In genomic region chr11:31804439-31805036, GRCh38 we compare ENCODE assay signal across 8 cellular contexts. TPM values are rescaled to one million over a fixed set of nuclear protein-coding genes. Genes with fewer than 3 reads are reported as not detected.
DNase-seq lines count a peak whose midpoint lies in the region; ATAC-seq and TF ChIP-seq lines count a peak whose summit lies in the region.

No MANE protein-coding gene starts in this region.

- no peak for DNase-seq in CD4-positive, alpha-beta memory T cell
- DNase-seq in H9 (peak; percentile 41), chondrocyte (ENCODE audit: low spot score) (no peak), nephron progenitor cell (peak; percentile 35), globus pallidus (ENCODE audit: low spot score) (no peak), DMS 273 (lab: John Stamatoyannopoulos, UW; ENCODE audit: unreplicated experiment) (no peak), COLO668 (lab: John Stamatoyannopoulos, UW; ENCODE audit: unreplicated experiment) (no peak)

- peak overlapping the region; percentile 54 to 78 (median 72) for H3K4me3 Mint-ChIP-seq in CD4-positive, alpha-beta memory T cell
- H3K4me3 Mint-ChIP-seq in H9 = peak overlapping the region; percentile 49 to 71
- H3K4me3 Mint-ChIP-seq in chondrocyte (ENCODE audit: unreplicated experiment) = peak overlapping the region; percentile 18
- peak overlapping the region; percentile 36 for H3K4me3 Mint-ChIP-seq in nephron progenitor cell

- no peaks in the 10 kb centered on the region for H3K36me3 ChIP-seq in CD4-positive, alpha-beta memory T cell (ENCODE audit: insufficient read depth, low read length)

- no peak overlapping the region for H3K14ac ChIP-seq in H9 (ENCODE audit: insufficient read depth, low read length)

- POLR2A ChIA-PET in CD4-positive, alpha-beta memory T cell (lab: Charles Lee; ENCODE audit: partially characterized antibody) = no interaction called here

- no peak overlapping the region for H3K4me3 ChIP-seq in CD4-positive, alpha-beta memory T cell (ENCODE audit: low read length in 2 of 2)

- peaks cover 13% of the 10 kb centered on the region for H3K23me2 ChIP-seq in H9 (ENCODE audit: insufficient read length, low read depth, low read length, poor library complexity, severe bottlenecking)

- intact Hi-C loops in CD4-positive, alpha-beta memory T cell (cut with micrococcal nuclease) = no loop called here

- peaks cover 3 to 53% (median 43%) of the 10 kb centered on the region in 8 donors for H3K9me3 Mint-ChIP-seq in CD4-positive, alpha-beta memory T cell
- peaks cover 3 to 6% of the 10 kb centered on the region in 2 experiments; a peak in 3 of 5 replicates for H3K9me3 Mint-ChIP-seq in H9
- no peaks in the 10 kb centered on the region for H3K9me3 Mint-ChIP-seq in chondrocyte (ENCODE audit: low read depth)
- no peaks in the 10 kb centered on the region for H3K9me3 Mint-ChIP-seq in nephron progenitor cell

- H2AFZ ChIP-seq in H9 (ENCODE audit: low read length) = no peak overlapping the region

- H2AK5ac ChIP-seq in H9 (ENCODE audit: insufficient read length, low read length) = no peak overlapping the region

- H3K4ac ChIP-seq in H9 (ENCODE audit: low read depth, low read length) = no peak overlapping the region

- H4K91ac ChIP-seq in H9 (ENCODE audit: insufficient read length, low read depth, low read length) = no peak overlapping the region

- H2BK20ac ChIP-seq in H9 (ENCODE audit: low read depth, low read length, poor library complexity, severe bottlenecking) = no peak overlapping the region

- H3K27ac ChIP-seq in CD4-positive, alpha-beta memory T cell (ENCODE audit: low read depth, low read length) = no peak overlapping the region
- no peak overlapping the region for H3K27ac ChIP-seq in H9 (ENCODE audit: insufficient read length, low read depth, low read length)

- no peaks in the 10 kb centered on the region for H4K20me1 ChIP-seq in H9 (ENCODE audit: control insufficient read depth, insufficient read depth, insufficient read length)

- H3T11ph ChIP-seq in H9 (ENCODE audit: low read length) = no peak overlapping the region

- peak overlapping the region; percentile 55 for H3K4me2 ChIP-seq in H9 (ENCODE audit: insufficient read depth, insufficient read length, low read length)

- peaks cover 88% of the 10 kb centered on the region for H3K27me3 ChIP-seq in CD4-positive, alpha-beta memory T cell (ENCODE audit: insufficient read depth, low read length)
- H3K27me3 ChIP-seq in H9 (ENCODE audit: insufficient read depth, low read length) = peaks cover 93% of the 10 kb centered on the region

- H3K9me3 ChIP-seq in CD4-positive, alpha-beta memory T cell (ENCODE audit: control insufficient read depth in 1 of 2, low read length in 2 of 2) = peaks cover 0 to 3% of the 10 kb centered on the region in 2 donors
- H3K9me3 ChIP-seq in H9 (ENCODE audit: control insufficient read depth, low read depth, low read length) = no peaks in the 10 kb centered on the region

- no peak overlapping the region for H2BK15ac ChIP-seq in H9 (ENCODE audit: low read depth, low read length)

- no peak overlapping the region for H3K23ac ChIP-seq in H9 (ENCODE audit: insufficient read length, low read depth, low read length)

- no peak for ATAC-seq in GM21786 (IDR thresholded peaks at IDR 0.05; ENCODE audit: unreplicated experiment)

- peaks cover 5 to 6% of the 10 kb centered on the region in 2 donors for H3K36me3 Mint-ChIP-seq in CD4-positive, alpha-beta memory T cell
- H3K36me3 Mint-ChIP-seq in H9 (ENCODE audit: insufficient read depth in 1 of 3, low read depth in 3 of 3) (no peaks in the 10 kb centered on the region), chondrocyte (ENCODE audit: low read depth) (peaks cover 2% of the 10 kb centered on the region), nephron progenitor cell (ENCODE audit: low read depth) (no peaks in the 10 kb centered on the region)

- no peak overlapping the region for H3K9ac ChIP-seq in H9 (ENCODE audit: extremely low read depth, insufficient read length, low read length)

- no peak overlapping the region for H3K18ac ChIP-seq in H9 (ENCODE audit: insufficient read length, low read depth, low read length)

- peaks cover 24 to 71% (median 38%) of the 10 kb centered on the region in 4 donors for H3K4me1 Mint-ChIP-seq in CD4-positive, alpha-beta memory T cell
- H3K4me1 Mint-ChIP-seq in H9 (peaks cover 35 to 74% of the 10 kb centered on the region in 2 experiments), chondrocyte (ENCODE audit: low read depth) (peaks cover 18% of the 10 kb centered on the region), nephron progenitor cell (peaks cover 29% of the 10 kb centered on the region)

- no peak overlapping the region for H2BK5ac ChIP-seq in H9 (ENCODE audit: insufficient read length, low read length)

- H3K27ac Mint-ChIP-seq in CD4-positive, alpha-beta memory T cell = peak overlapping the region in 4 of 7 donors; percentile 10 to 82 (median 41)
- no peak overlapping the region; a peak in 1 of 7 replicates for H3K27ac Mint-ChIP-seq in H9
- no peak overlapping the region for H3K27ac Mint-ChIP-seq in chondrocyte (ENCODE audit: unreplicated experiment)
- H3K27ac Mint-ChIP-seq in nephron progenitor cell = no peak overlapping the region

- no peaks in the 10 kb centered on the region for H3K79me2 ChIP-seq in H9 (ENCODE audit: insufficient read depth, low read length)

- no peak overlapping the region for H3K56ac ChIP-seq in H9 (ENCODE audit: insufficient read length, low read depth, low read length)

- H2BK12ac ChIP-seq in H9 (ENCODE audit: insufficient read length, low read depth, low read length) = no peak overlapping the region

- peaks cover 74 to 76% of the 10 kb centered on the region in 2 donors for H3K27me3 Mint-ChIP-seq in CD4-positive, alpha-beta memory T cell
- H3K27me3 Mint-ChIP-seq in H9 (ENCODE audit: low read depth) = peaks cover 100% of the 10 kb centered on the region
- H3K27me3 Mint-ChIP-seq in chondrocyte (ENCODE audit: low read depth) = peaks cover 85% of the 10 kb centered on the region
- no peaks in the 10 kb centered on the region for H3K27me3 Mint-ChIP-seq in nephron progenitor cell (ENCODE audit: low read depth, poor library complexity)

- H3K4me1 ChIP-seq in CD4-positive, alpha-beta memory T cell (ENCODE audit: insufficient read depth, low read length) = peaks cover 39% of the 10 kb centered on the region
- H3K4me1 ChIP-seq in H9 (ENCODE audit: insufficient read depth, low read length) = no peaks in the 10 kb centered on the region

- CTCF ChIA-PET in CD4-positive, alpha-beta memory T cell (lab: Charles Lee; ENCODE audit: partially characterized antibody) = no interaction called here

- H2BK120ac ChIP-seq in H9 (ENCODE audit: low read depth, low read length, poor library complexity, severe bottlenecking) = no peak overlapping the region

- no peaks in the 10 kb centered on the region for H3K79me1 ChIP-seq in H9 (ENCODE audit: insufficient read depth, low read depth, low read length, poor library complexity, severe bottlenecking)

- H4K8ac ChIP-seq in H9 (replicated peaks; ENCODE audit: insufficient read length, low read depth, low read length) = no peak overlapping the region

- no peak for TF ChIP-seq CTCF in H9 (conservative IDR thresholded peaks at IDR 0.05)
- TF ChIP-seq CTCF in chondrocyte (IDR thresholded peaks at IDR 0.05) = no peak
- no peak for TF ChIP-seq CTCF in nephron progenitor cell (IDR thresholded peaks at IDR 0.05)

- H4K5ac ChIP-seq in H9 (ENCODE audit: insufficient read length, low read depth, low read length) = no peak overlapping the region

- no CpG with 5 or more reads among the region's 32 CpGs for WGBS in H9 (ENCODE audit: extremely low coverage, insufficient read length, low lambda C conversion rate)

RNA-seq across cellular contexts. Expression of gene PAX6, which starts 6.6 kb away (rescaled TPM):
- total RNA-seq in CD4-positive, alpha-beta memory T cell = not detected
- under 1 TPM in 1 of 2 donors, not detected in 1; 0.11 TPM for polyA plus RNA-seq in CD4-positive, alpha-beta memory T cell
- total RNA-seq in H9 (2021) (0.11 TPM in 1 of 2 replicates, not detected in the other), chondrocyte (not detected in 3 replicates)

Comparison
In these comparisons a context has a peak if more than half of its experiments do, and no peak if none do; other contexts are left out.
1. DNase-seq: peak in H9 (single experiment) and nephron progenitor cell (single experiment); none in CD4-positive, alpha-beta memory T cell (0 of 5), chondrocyte (single experiment), globus pallidus (single experiment), DMS 273 (single experiment) and COLO668 (single experiment).
2. H3K27ac Mint-ChIP-seq: peak in CD4-positive, alpha-beta memory T cell (4 of 7); none in H9 (0 of 3), chondrocyte (single experiment) and nephron progenitor cell (single experiment).
3. H3K4me3 Mint-ChIP-seq: peak in every context shown above with its lines; median percentile 72 in CD4-positive, alpha-beta memory T cell; 60 in H9; 36 in nephron progenitor cell; 18 in chondrocyte.